In the genomic region with DNA sequence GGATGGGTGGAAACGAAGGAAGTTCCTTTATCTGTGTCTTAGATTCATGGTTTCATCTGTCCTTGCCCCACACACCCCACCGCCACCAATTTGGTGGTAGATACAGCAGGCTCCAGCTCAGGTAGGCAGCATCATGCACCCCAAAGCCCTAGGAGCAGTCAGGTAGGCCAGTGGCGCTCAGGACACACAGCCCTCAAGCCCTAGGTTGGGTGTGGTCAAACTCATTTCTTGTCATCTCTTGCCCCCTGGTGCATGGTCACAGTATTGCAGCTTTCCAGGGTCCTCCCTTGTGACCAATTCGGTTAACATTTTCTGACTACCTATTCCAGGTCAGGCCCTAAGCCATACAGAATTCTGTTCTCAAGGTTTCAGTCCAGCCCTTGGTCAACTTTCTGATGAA, we compare ENCODE assay signal across 9 cellular contexts. TPM values are rescaled to one million over a fixed set of nuclear protein-coding genes. Genes with fewer than 3 reads are reported as not detected.
DNase-seq lines count a peak whose midpoint lies in the region; ATAC-seq, FAIRE-seq and TF ChIP-seq lines count a peak whose summit lies in the region.
"Had no signal": no experiment of that assay in that cellular context is flagged by ENCODE, and none has a peak within 500 bp of the region (broad histone marks: within the 10 kb centered on the region; RNA-seq: fewer than 3 reads in every experiment).

No MANE protein-coding gene starts in this region.

- no peaks in the 10 kb centered on the region for H3K36me3 Mint-ChIP-seq in neural progenitor cell

- POLR2A ChIA-PET in H1 (lab: Charles Lee; ENCODE audit: partially characterized antibody), result no interaction called here

- CTCF ChIA-PET in H1 (lab: Charles Lee; ENCODE audit: partially characterized antibody), result interaction anchor here (0.6 to 2.4 kb wide), 23 partner anchors 10 to 681 kb away, joined by 3 to 23 read pairs (median 3); no protein-coding TSS in a partner anchor

- H3K4me3 ChIP-seq in H1 (ENCODE audit: extremely low read depth in 1 of 4, insufficient read depth in 2 of 4, low read depth in 3 of 4, low read length in 4 of 4) (no peak overlapping the region), neural progenitor cell (no peak overlapping the region)
- H3K4me3 ChIP-seq: BLaER1 treated with 17β-estradiol and CSF1 and Interleukin-3, amounts not matched to agents 10 nM and 100 nM had no signal

- H3K27ac Mint-ChIP-seq in neural progenitor cell, result no peak overlapping the region

- H3K18ac ChIP-seq in H1 (ENCODE audit: extremely low read depth, low read length), result no peak overlapping the region

- no peak overlapping the region for H4K91ac ChIP-seq in H1 (replicated peaks; ENCODE audit: insufficient read length, low read length)

- no peak overlapping the region for H3K56ac ChIP-seq in H1 (replicated peaks; ENCODE audit: insufficient read length, low read depth, low read length)

- no peaks in the 10 kb centered on the region for H3K27me3 ChIP-seq in H1 (replicated peaks in 1 of 4; ENCODE audit: control insufficient read depth in 3 of 4, extremely low read depth in 1 of 4, insufficient read depth in 3 of 4, low read length in 3 of 4)
- no peaks in the 10 kb centered on the region for H3K27me3 ChIP-seq in neural progenitor cell

- H3K4me1 ChIP-seq in H1 (replicated peaks in 1 of 4; ENCODE audit: control insufficient read depth in 3 of 4, insufficient read depth in 4 of 4, low read length in 3 of 4) (no peaks in the 10 kb centered on the region), neural progenitor cell (no peaks in the 10 kb centered on the region)
- H3K4me1 ChIP-seq: BLaER1 treated with 17β-estradiol and CSF1 and Interleukin-3, amounts not matched to agents 10 nM and 100 nM had no signal

- H3K36me3 ChIP-seq in H1 (ENCODE audit: control insufficient read depth in 2 of 4, insufficient read depth in 4 of 4, low read length in 3 of 4) (no peaks in the 10 kb centered on the region), neural progenitor cell (no peaks in the 10 kb centered on the region)
- H3K36me3 ChIP-seq: BLaER1 treated with 17β-estradiol and CSF1 and Interleukin-3, amounts not matched to agents 10 nM and 100 nM had no signal

- TF ChIP-seq RAD21 in H1 (IDR thresholded peaks at IDR 0.05 in 1 of 2, conservative IDR thresholded peaks at IDR 0.05 in 1 of 2; ENCODE audit: low read depth in 2 of 2, low read length in 2 of 2), result peak; percentile 91 to 95

- no peak for ATAC-seq in GM21737 (IDR thresholded peaks at IDR 0.05; ENCODE audit: unreplicated experiment)

- no peaks in the 10 kb centered on the region for H3F3A ChIP-seq in neural progenitor cell (ENCODE audit: low read depth)

- DNase-seq in NCI-H1436 (lab: John Stamatoyannopoulos, UW) (peak; percentile 25), NCI-H1436 treated with DMSO at 0.1 percent for 48 hours (lab: John Stamatoyannopoulos, UW) (no peak), H4 (ENCODE audit: low spot score) (peak; percentile 23), NCI-H1105 (lab: John Stamatoyannopoulos, UW) (peak; percentile 44), H1 (ENCODE audit: low read depth in 1 of 2, low spot score in 2 of 2) (peak; percentile 21 to 86), neural progenitor cell (ENCODE audit: low spot score) (peak; percentile 71)
- peak; percentile 19 to 42 for DNase-seq in activated CD4-positive, alpha-beta T cell treated with anti-CD3 and anti-CD28 coated beads, Interleukin-2, amount 50 U/mL, for 24 hours (ENCODE audit: low read depth in 1 of 2, low spot score in 1 of 2)

- H3K4me1 Mint-ChIP-seq in neural progenitor cell, result no peaks in the 10 kb centered on the region

- FAIRE-seq in H1 (lab: Jason Lieb, UNC), result peak; percentile 97

- peaks cover 5% of the 10 kb centered on the region for H3K9me3 Mint-ChIP-seq in neural progenitor cell

- TF ChIP-seq POLR2A in H1 (IDR thresholded peaks at IDR 0.05; ENCODE audit: control extremely low read depth in 1 of 2, low read depth in 2 of 2, low read length in 2 of 2), result no peak

- no peak overlapping the region for H2BK5ac ChIP-seq in H1 (ENCODE audit: low read depth, low read length)

- TF ChIP-seq EP300 in H1 (IDR thresholded peaks at IDR 0.05; ENCODE audit: borderline replicate concordance in 1 of 2, low read depth in 2 of 2, low read length in 2 of 2), result no peak

- no peak overlapping the region for H3K23ac ChIP-seq in H1 (ENCODE audit: insufficient read length)

- no peak overlapping the region for H2BK120ac ChIP-seq in H1 (replicated peaks; ENCODE audit: low read depth, low read length)

- no peaks in the 10 kb centered on the region for H3K23me2 ChIP-seq in H1 (ENCODE audit: low read depth, low read length)

- no peak overlapping the region for H4K5ac ChIP-seq in H1 (ENCODE audit: insufficient read length, low read depth, low read length)

- H2AK5ac ChIP-seq in H1 (ENCODE audit: low read depth, low read length), result no peak overlapping the region

- no peak overlapping the region for H3K4me3 Mint-ChIP-seq in neural progenitor cell

- H2BK12ac ChIP-seq in H1 (ENCODE audit: low read depth, low read length), result no peak overlapping the region

- H2BK15ac ChIP-seq in H1 (ENCODE audit: low read length), result no peak overlapping the region

- H3K79me1 ChIP-seq in H1 (ENCODE audit: low read depth, low read length), result no peaks in the 10 kb centered on the region

- H3K27ac ChIP-seq in H1 (ENCODE audit: low read depth, low read length) (no peak overlapping the region), neural progenitor cell (no peak overlapping the region)
- H3K27ac ChIP-seq: BLaER1 treated with 17β-estradiol and CSF1 and Interleukin-3, amounts not matched to agents 10 nM and 100 nM had no signal

- H2AFZ ChIP-seq in H1 (ENCODE audit: low read length) (no peak overlapping the region), neural progenitor cell (replicated peaks) (no peak overlapping the region)

- no peaks in the 10 kb centered on the region for H3K9me3 ChIP-seq in H1 (ENCODE audit: insufficient read depth in 2 of 2, low read depth in 1 of 2, low read length in 1 of 2)
- peaks cover 3% of the 10 kb centered on the region for H3K9me3 ChIP-seq in neural progenitor cell (ENCODE audit: low read depth)
- H3K9me3 ChIP-seq: BLaER1 treated with 17β-estradiol and CSF1 and Interleukin-3, amounts not matched to agents 10 nM and 100 nM had no signal

- H3K79me2 ChIP-seq in H1 (ENCODE audit: control insufficient read depth in 1 of 2, insufficient read depth in 2 of 2, low read length in 2 of 2) (no peaks in the 10 kb centered on the region), neural progenitor cell (ENCODE audit: low read depth) (no peaks in the 10 kb centered on the region)

- no peak overlapping the region for H3K9ac ChIP-seq in H1 (replicated peaks in 1 of 4; ENCODE audit: extremely low read depth in 1 of 4, low read depth in 3 of 4, low read length in 3 of 4)
- no peak overlapping the region for H3K9ac ChIP-seq in neural progenitor cell
- H3K9ac ChIP-seq: BLaER1 treated with 17β-estradiol and CSF1 and Interleukin-3, amounts not matched to agents 10 nM and 100 nM had no signal

- no peak overlapping the region for H3K4ac ChIP-seq in H1 (replicated peaks; ENCODE audit: insufficient read length, low read depth, low read length)

- TF ChIP-seq CTCF in H1 (IDR thresholded peaks at IDR 0.05; ENCODE audit: control extremely low read depth in 1 of 3, insufficient read depth in 1 of 3, low read depth in 1 of 3, low read length in 3 of 3) (peak; percentile 51 to 75 (median 74)), neural progenitor cell (IDR thresholded peaks at IDR 0.05) (peak; percentile 69)

- WGBS in H1 (ENCODE audit: extremely low coverage in 1 of 2, insufficient coverage in 1 of 2, insufficient read length in 1 of 2, insufficient replicate concordance in 2 of 2, low coverage in 1 of 2, low lambda C conversion rate in 2 of 2, missing lambda C conversion rate in 1 of 2), 2 experiments, result 43% methylated on average over 4 of the region's 4 CpGs; no CpG with 5 or more reads in 1 of the 2 experiments

- no peak overlapping the region for H3K14ac ChIP-seq in H1 (ENCODE audit: insufficient read length)

- peaks cover 3% of the 10 kb centered on the region for H3K27me3 Mint-ChIP-seq in neural progenitor cell (ENCODE audit: insufficient read depth, low read depth)

- H2BK20ac ChIP-seq in H1 (ENCODE audit: low read length), result no peak overlapping the region

- no peak overlapping the region for H3K4me2 ChIP-seq in H1 (ENCODE audit: insufficient read depth in 1 of 2, low read depth in 2 of 2, low read length in 2 of 2)
- H3K4me2 ChIP-seq in neural progenitor cell, result no peak overlapping the region
- H3K4me2 ChIP-seq: BLaER1 treated with 17β-estradiol and CSF1 and Interleukin-3, amounts not matched to agents 10 nM and 100 nM had no signal

- no peak overlapping the region for H4K8ac ChIP-seq in H1 (ENCODE audit: extremely low read depth, insufficient read depth, low read length)

- H4K20me1 ChIP-seq in H1 (replicated peaks in 1 of 2; ENCODE audit: control insufficient read depth in 1 of 2, insufficient read depth in 2 of 2, low read length in 2 of 2), result no peaks in the 10 kb centered on the region
- no peaks in the 10 kb centered on the region for H4K20me1 ChIP-seq in neural progenitor cell (ENCODE audit: low read depth)

RNA-seq across cellular contexts. Expression of a gene that starts 14.5 kb away (rescaled TPM):
- total RNA-seq in H4 (2014; rRNA removed; shearing (Covaris generic)), result not detected in 2 replicates
- 5.4 and 8.2 TPM in 2 replicates for total RNA-seq in H1 (2021; fragmentation: NEBNext Ultra II Directional; extraction: Animal tissue kit (Norgen Biotek cat#: 25700))
- polyA plus RNA-seq in H1 (2011; rRNA removed), result 4.2 and 4.8 TPM in 2 replicates
- 4.3 TPM for polyA plus RNA-seq in H1 (2011; cell fraction: cytosol; rRNA removed)
- 4.6 TPM for polyA plus RNA-seq in H1 (2011; cell fraction: nucleus; rRNA removed)
- polyA plus RNA-seq in H1 (2012, experiment 1 of 2), result 2.7 to 5.0 TPM (median 4.7 TPM) in 4 replicates
- polyA plus RNA-seq in H1 (2012, experiment 2 of 2), result 1.2 TPM
- polyA plus RNA-seq in H1 (2013, experiment 1 of 2), result 3.7 TPM
- 4.3 TPM for polyA plus RNA-seq in H1 (2013, experiment 2 of 2)
- polyA minus RNA-seq in H1 (2011; rRNA and poly(A)+ RNA removed), result 4.5 TPM in 2 replicates
- polyA minus RNA-seq in H1 (2011; cell fraction: cytosol; rRNA and poly(A)+ RNA removed), result 6.5 TPM
- 2.8 TPM for polyA minus RNA-seq in H1 (2011; cell fraction: nucleus; rRNA and poly(A)+ RNA removed)
- 1.9 and 2.0 TPM in 2 replicates for total RNA-seq in neural progenitor cell (ENCODE audit: low replicate concordance)

RNA-seq across cellular contexts. Expression of a gene that starts 35.0 kb away (rescaled TPM):
- total RNA-seq in H4 (2014; rRNA removed; shearing (Covaris generic)), result not detected in 2 replicates
- not detected in 2 replicates for total RNA-seq in H1 (2021; fragmentation: NEBNext Ultra II Directional; extraction: Animal tissue kit (Norgen Biotek cat#: 25700))
- 0.12 and 0.27 TPM in 2 replicates for polyA plus RNA-seq in H1 (2011; rRNA removed)
- polyA plus RNA-seq in H1 (2011; cell fraction: cytosol; rRNA removed), result not detected
- polyA plus RNA-seq in H1 (2011; cell fraction: nucleus; rRNA removed), result 0.14 TPM
- 0.34 TPM in 1 of 4 replicates, not detected in the others for polyA plus RNA-seq in H1 (2012, experiment 1 of 2)
- not detected for polyA plus RNA-seq in H1 (2012, experiment 2 of 2)
- not detected for polyA plus RNA-seq in H1 (2013, experiment 1 of 2)
- polyA plus RNA-seq in H1 (2013, experiment 2 of 2), result not detected
- polyA minus RNA-seq in H1 (2011; rRNA and poly(A)+ RNA removed), result 0.34 TPM in 1 of 2 replicates, not detected in the other
- not detected for polyA minus RNA-seq in H1 (2011; cell fraction: cytosol; rRNA and poly(A)+ RNA removed)
- polyA minus RNA-seq in H1 (2011; cell fraction: nucleus; rRNA and poly(A)+ RNA removed), result not detected
- total RNA-seq in neural progenitor cell (ENCODE audit: low replicate concordance), result not detected in 2 replicates

RNA-seq across cellular contexts. Expression of a gene that starts 53.7 kb away (rescaled TPM):
- not detected in 2 replicates for total RNA-seq in H4 (2014; rRNA removed; shearing (Covaris generic))
- not detected in 2 replicates for total RNA-seq in H1 (2021; fragmentation: NEBNext Ultra II Directional; extraction: Animal tissue kit (Norgen Biotek cat#: 25700))
- polyA plus RNA-seq in H1 (2011; rRNA removed), result not detected in 2 replicates
- not detected for polyA plus RNA-seq in H1 (2011; cell fraction: cytosol; rRNA removed)
- not detected for polyA plus RNA-seq in H1 (2011; cell fraction: nucleus; rRNA removed)
- not detected in 4 replicates for polyA plus RNA-seq in H1 (2012, experiment 1 of 2)
- not detected for polyA plus RNA-seq in H1 (2012, experiment 2 of 2)
- polyA plus RNA-seq in H1 (2013, experiment 1 of 2), result not detected
- not detected for polyA plus RNA-seq in H1 (2013, experiment 2 of 2)
- polyA minus RNA-seq in H1 (2011; rRNA and poly(A)+ RNA removed), result not detected in 2 replicates
- not detected for polyA minus RNA-seq in H1 (2011; cell fraction: cytosol; rRNA and poly(A)+ RNA removed)
- not detected for polyA minus RNA-seq in H1 (2011; cell fraction: nucleus; rRNA and poly(A)+ RNA removed)
- total RNA-seq in neural progenitor cell (ENCODE audit: low replicate concordance), result not detected in 2 replicates
